In genomic region chr15:49238342-49238741, GRCh38 we compare ENCODE assay signal across 13 cellular contexts.
DNase-seq lines count a peak whose midpoint lies in the region; ATAC-seq and TF ChIP-seq lines count a peak whose summit lies in the region.
"Had no signal": no experiment of that assay in that cellular context is flagged by ENCODE, and none has a peak within 500 bp of the region (broad histone marks: within the 10 kb centered on the region; RNA-seq: fewer than 3 reads in every experiment).

No MANE protein-coding gene starts in this region.

- H3K14ac ChIP-seq in IMR-90 (replicated peaks; ENCODE audit: low read depth, low read length) = no peak overlapping the region

- DNase-seq in IMR-90 (peak; percentile 96), ascending aorta (ENCODE audit: low spot score in 2 of 2) (no peak), hepatocyte (ENCODE audit: low spot score) (peak; percentile 60), type B pancreatic cell (ENCODE audit: extremely low spot score, unreplicated experiment) (no peak), lower lobe of right lung (no peak), lower leg skin (ENCODE audit: low spot score in 2 of 2) (no peak)
- no peak for DNase-seq in stimulated activated CD4-positive, alpha-beta T cell treated with anti-CD3 and anti-CD28 coated beads, Interleukin-4, amount 100 ng/mL, for 4 hours
- DNase-seq: activated naive CD8-positive, alpha-beta T cell treated with anti-CD3 and anti-CD28 coated beads, Interleukin-2, amount 50 U/mL, for 24 hours; effector CD4-positive, alpha-beta T cell; H7; hippocampal formation; NCI-H1092 treated with DMSO at 0.1 percent for 48 hours; SIG-M5 had no signal

- H3K36me3 ChIP-seq in IMR-90 (ENCODE audit: control insufficient read depth, insufficient read depth, low read length) (no peaks in the 10 kb centered on the region), ascending aorta (peaks cover 0 to 7% of the 10 kb centered on the region in 2 donors), hepatocyte (replicated peaks; ENCODE audit: insufficient read depth, low read depth) (no peaks in the 10 kb centered on the region), lower lobe of right lung (peaks cover 7% of the 10 kb centered on the region)

- H2AK5ac ChIP-seq in IMR-90 (ENCODE audit: low read depth, low read length) = no peak overlapping the region

- H3K4me2 ChIP-seq in IMR-90 (ENCODE audit: low read depth, low read length) (peak overlapping the region; percentile 1; the same call in 1 of the 2 replicates), hepatocyte (peak overlapping the region; percentile 45)

- H3K4ac ChIP-seq in IMR-90 (ENCODE audit: low read depth, low read length) = peak overlapping the region; percentile 3; the same call in 1 of the 2 replicates

- H3K9me3 ChIP-seq in IMR-90 (ENCODE audit: control insufficient read depth, insufficient read depth, low read length) (no peaks in the 10 kb centered on the region), ascending aorta (no peaks in the 10 kb centered on the region), hepatocyte (ENCODE audit: low read depth) (no peaks in the 10 kb centered on the region), lower lobe of right lung (no peaks in the 10 kb centered on the region)

- peak overlapping the region; percentile 30 for H3K18ac ChIP-seq in IMR-90 (ENCODE audit: low read depth, low read length)

- H2AK9ac ChIP-seq in IMR-90 (replicated peaks; ENCODE audit: low read depth, low read length, poor library complexity) = no peak overlapping the region

- peak overlapping the region; percentile 10 for H3K4me3 Mint-ChIP-seq in type B pancreatic cell
- H3K4me3 Mint-ChIP-seq: activated naive CD8-positive, alpha-beta T cell treated with anti-CD3 and anti-CD28 coated beads, Interleukin-2, amount 50 U/mL, for 24 hours had no signal

- no peaks in the 10 kb centered on the region for H4K20me1 ChIP-seq in IMR-90 (ENCODE audit: insufficient read depth, low read length)
- H4K20me1 ChIP-seq in hepatocyte (ENCODE audit: insufficient read depth, poor library complexity, severe bottlenecking) = no peaks in the 10 kb centered on the region

- BruUV-seq in IMR-90 (replicated peaks; lab: Mats Ljungman, UMichigan) = no TSS peak

- H2BK20ac ChIP-seq in IMR-90 (ENCODE audit: low read depth, low read length) = 0 out of 2 replicates have a peak overlapping the region, but pooled peaks have one; percentile 6

- H2BK5ac ChIP-seq in IMR-90 (ENCODE audit: low read depth, low read length, poor library complexity, severe bottlenecking) = peak overlapping the region; percentile 49

- no peaks in the 10 kb centered on the region for H3K27me3 Mint-ChIP-seq in type B pancreatic cell
- H3K27me3 Mint-ChIP-seq: activated naive CD8-positive, alpha-beta T cell treated with anti-CD3 and anti-CD28 coated beads, Interleukin-2, amount 50 U/mL, for 24 hours had no signal

- H3K27ac ChIP-seq in IMR-90 (ENCODE audit: insufficient read depth, low read length) (peak overlapping the region; percentile 34; the same call in 1 of the 2 replicates), ascending aorta (peak overlapping the region; percentile 10 to 39), hepatocyte (peak overlapping the region; percentile 55), lower lobe of right lung (no peak overlapping the region)

- H3K4me3 ChIP-seq in IMR-90 (ENCODE audit: insufficient read depth, low read depth, low read length) = no peak overlapping the region
- H3K4me3 ChIP-seq in ascending aorta = no peak overlapping the region
- H3K4me3 ChIP-seq in hepatocyte = no peak overlapping the region
- H3K4me3 ChIP-seq in lower lobe of right lung = no peak overlapping the region
- H3K4me3 ChIP-seq in lower leg skin (ENCODE audit: low read depth, poor library complexity, severe bottlenecking) = no peak overlapping the region

- H3K9me2 ChIP-seq in hepatocyte (replicated peaks; ENCODE audit: insufficient read depth) = no peaks in the 10 kb centered on the region

- no peak overlapping the region for H3K23ac ChIP-seq in IMR-90 (ENCODE audit: low read depth, low read length)

- no peak overlapping the region for H3K56ac ChIP-seq in IMR-90 (ENCODE audit: extremely low read depth, insufficient read depth, low read length)

- H3K4me1 ChIP-seq in IMR-90 (ENCODE audit: control insufficient read depth, insufficient read depth, low read length) = peaks cover 12% of the 10 kb centered on the region
- H3K4me1 ChIP-seq in ascending aorta = peaks cover 5 to 8% of the 10 kb centered on the region in 2 donors
- peaks cover 15% of the 10 kb centered on the region for H3K4me1 ChIP-seq in hepatocyte (ENCODE audit: insufficient read depth)
- peaks cover 7% of the 10 kb centered on the region for H3K4me1 ChIP-seq in lower lobe of right lung

- TF ChIP-seq POLR2A in IMR-90 (IDR thresholded peaks at IDR 0.05; ENCODE audit: low read depth, low read length) (no peak), lower leg skin (IDR thresholded peaks at IDR 0.05) (no peak)

- CTCF ChIA-PET in IMR-90 (lab: Yijun Ruan, JAX) = interaction anchor here (0.5 to 1.5 kb wide), 3 partner anchors 10 to 765 kb away, joined by 4 to 9 read pairs (median 6); no protein-coding TSS in a partner anchor

- intact Hi-C loops in IMR-90 (cut with micrococcal nuclease) (loop anchor here (5.0 to 10.0 kb wide), 2 partner anchors 384 to 616 kb away; partner anchors contain the start of genes DTWD1 and FAM227B), ascending aorta (cut with DNase I) (loop anchor here (2.0 to 10.0 kb wide), 4 partner anchors 384 to 1094 kb away; partner anchors contain the start of genes DTWD1 and FAM227B), lower lobe of right lung (cut with DNase I) (loop anchor here (5.0 kb wide), 1 partner anchor 184 kb away; the partner anchor contains the start of gene FGF7), lower leg skin (cut with DNase I; ENCODE audit: low total_unique reads) (loop anchor here (10.0 kb wide), 1 partner anchor 186 kb away; the partner anchor contains the start of gene FGF7)

- no peak for TF ChIP-seq CTCF in IMR-90 (conservative IDR thresholded peaks at IDR 0.05; ENCODE audit: low read depth, low read length)
- no peak for TF ChIP-seq CTCF in ascending aorta (IDR thresholded peaks at IDR 0.05)
- TF ChIP-seq CTCF in hepatocyte (IDR thresholded peaks at IDR 0.05; ENCODE audit: poor library complexity) = no peak
- no peak for TF ChIP-seq CTCF in type B pancreatic cell (conservative IDR thresholded peaks at IDR 0.05)
- TF ChIP-seq CTCF in lower lobe of right lung (IDR thresholded peaks at IDR 0.05) = no peak
- TF ChIP-seq CTCF in lower leg skin (IDR thresholded peaks at IDR 0.05) = no peak

- no CpG with 5 or more reads among the region's 2 CpGs for WGBS in IMR-90 (ENCODE audit: extremely low coverage in 2 of 2, insufficient read length in 1 of 2), 2 experiments
- WGBS in hepatocyte (ENCODE audit: low lambda C conversion rate, missing lambda C conversion rate) = 47% methylated on average over 2 of the region's 2 CpGs
- 32 to 55% methylated on average over 2 of the region's 2 CpGs for WGBS in lower leg skin, 2 donors

- no peak overlapping the region for H4K5ac ChIP-seq in IMR-90 (ENCODE audit: low read depth, low read length)

- H3K36me3 Mint-ChIP-seq in type B pancreatic cell = peaks cover 11% of the 10 kb centered on the region

- no peaks in the 10 kb centered on the region for H3K9me3 Mint-ChIP-seq in type B pancreatic cell
- H3K9me3 Mint-ChIP-seq: activated naive CD8-positive, alpha-beta T cell treated with anti-CD3 and anti-CD28 coated beads, Interleukin-2, amount 50 U/mL, for 24 hours had no signal

- TF ChIP-seq RAD21 in IMR-90 (IDR thresholded peaks at IDR 0.05; ENCODE audit: low read length) = no peak

- H4K91ac ChIP-seq in IMR-90 (ENCODE audit: insufficient read depth, low read depth, low read length) = no peak overlapping the region; the same call in 1 of the 2 replicates

- peaks cover 11 to 12% of the 10 kb centered on the region in 2 experiments; a peak in 3 of 4 replicates for H3K79me1 ChIP-seq in IMR-90 (ENCODE audit: low read depth in 1 of 2, low read length in 2 of 2)

- no peaks in the 10 kb centered on the region for H3K79me2 ChIP-seq in hepatocyte

- dilution Hi-C loops in IMR-90 (cut with HindIII; ENCODE audit: low sequenced_read_pairs, unreplicated experiment) = no loop called here

- H3K27ac Mint-ChIP-seq in type B pancreatic cell = peak overlapping the region; percentile 12
- H3K27ac Mint-ChIP-seq: activated naive CD8-positive, alpha-beta T cell treated with anti-CD3 and anti-CD28 coated beads, Interleukin-2, amount 50 U/mL, for 24 hours had no signal

- no peak overlapping the region for H2BK120ac ChIP-seq in IMR-90 (ENCODE audit: low read depth, low read length)

- no peak overlapping the region for H3K9ac ChIP-seq in IMR-90 (ENCODE audit: low read depth, low read length)

- H3K4me1 Mint-ChIP-seq in type B pancreatic cell (ENCODE audit: unreplicated experiment) = peaks cover 31% of the 10 kb centered on the region

- no peak overlapping the region for H2BK15ac ChIP-seq in IMR-90 (ENCODE audit: low read depth, low read length)

- POLR2A ChIA-PET in IMR-90 (lab: Charles Lee; ENCODE audit: unreplicated experiment) = interaction anchor here (0.6 to 1.1 kb wide), 3 partner anchors 184 to 422 kb away, joined by 3 to 4 read pairs (median 3); partner anchors contain the start of gene FGF7

- peaks cover 6% of the 10 kb centered on the region for H3K9me1 ChIP-seq in IMR-90 (ENCODE audit: insufficient read depth, low read length)

- H3K27me3 ChIP-seq in IMR-90 (ENCODE audit: control insufficient read depth, insufficient read depth, low read length) = no peaks in the 10 kb centered on the region
- no peaks in the 10 kb centered on the region for H3K27me3 ChIP-seq in ascending aorta
- no peaks in the 10 kb centered on the region for H3K27me3 ChIP-seq in hepatocyte
- no peaks in the 10 kb centered on the region for H3K27me3 ChIP-seq in lower lobe of right lung (ENCODE audit: low read depth)

- ATAC-seq in IMR-90 (ENCODE audit: low read depth) (peak; percentile 33), lower lobe of right lung (no peak)
- ATAC-seq: activated naive CD8-positive, alpha-beta T cell treated with anti-CD3 and anti-CD28 coated beads, Interleukin-2, amount 50 U/mL, for 24 hours had no signal

- in situ Hi-C loops in IMR-90 (cut with MboI; ENCODE audit: low sequenced_read_pairs) = loop anchor here (25.0 kb wide), 3 partner anchors 374 to 1074 kb away; partner anchors contain the start of genes DTWD1 and FAM227B

- H2AFZ ChIP-seq in IMR-90 (replicated peaks; ENCODE audit: low read length, poor library complexity) (no peak overlapping the region), hepatocyte (no peak overlapping the region)

- no peak overlapping the region for H4K8ac ChIP-seq in IMR-90 (ENCODE audit: low read depth in 2 of 2, low read length in 2 of 2)

TF ChIP-seq in IMR-90, 13 proteins besides CTCF, POLR2A, EP300 and RAD21:
- no peak for TF ChIP-seq CHD1 (IDR thresholded peaks at IDR 0.05; ENCODE audit: low read depth, low read length)
- peak; percentile 35; the same call in 1 of the 2 replicates for TF ChIP-seq MAFK (IDR thresholded peaks at IDR 0.05; ENCODE audit: low read depth, low read length)
- TF ChIP-seq NFE2L2 (IDR thresholded peaks at IDR 0.05; ENCODE audit: low read depth, low read length) = no peak
- peak; percentile 74 for TF ChIP-seq CEBPB (IDR thresholded peaks at IDR 0.05; ENCODE audit: low read depth, low read length)

Comparison
In these comparisons a context has a peak if more than half of its experiments do, and no peak if none do; other contexts are left out.
1. DNase-seq: peak in IMR-90 (single experiment) and hepatocyte (single experiment); none in ascending aorta (0 of 2), type B pancreatic cell (single experiment), lower lobe of right lung (single experiment), stimulated activated CD4-positive, alpha-beta T cell treated with anti-CD3 and anti-CD28 coated beads, Interleukin-4, amount 100 ng/mL, for 4 hours (0 of 2) and lower leg skin (0 of 2).